26 cellular contexts compared by ENCODE assay signal in genomic region chr3:13781417-13781816, GRCh38.
"Had no signal": no experiment of that assay in that cellular context is flagged by ENCODE, and none has a peak within 500 bp of the region (broad histone marks: within the 10 kb centered on the region; RNA-seq: fewer than 3 reads in every experiment).

No MANE protein-coding gene starts in this region.

- H3K4me1 ChIP-seq: pancreas, prostate gland, testis, thyroid gland, transverse colon, upper lobe of left lung, vagina had no signal

- H3K27ac ChIP-seq: left ventricle myocardium inferior, pancreas, prostate gland, skin epidermis, stomach, testis, thyroid gland, transverse colon, upper lobe of left lung, vagina had no signal

- FAIRE-seq: pancreas had no signal

- H3K4me3 Mint-ChIP-seq: mesothelial cell of epicardium; naive B cell; natural killer cell; nephron progenitor cell; stimulated activated naive B cell treated with anti-CD40 and anti-IgM and Interleukin-4, amounts not matched to agents 10 μg/mL and 1 μg/mL and 100 μg/mL, for 72 hours had no signal

- ATAC-seq: natural killer cell; pancreas; sciatic nerve; stimulated activated naive CD8-positive, alpha-beta T cell treated with anti-CD3 and anti-CD28 coated beads, Interleukin-15, Interleukin-2, amounts not matched to agents 100 U/mL and 50 U/mL, for 24 hours had no signal

- DNase-seq: left ventricle myocardium inferior; mesendoderm; naive B cell; natural killer cell; nephron progenitor cell; pancreas; posterior cingulate gyrus; retina; right cardiac atrium; stimulated activated CD4-positive, alpha-beta T cell treated with anti-CD3 and anti-CD28 coated beads, Interleukin-12 subunit alpha, Interleukin-12 subunit beta, amount 100 ng/mL, for 4 hours; stimulated activated CD4-positive, alpha-beta T cell treated with anti-CD3 and anti-CD28 coated beads, Interleukin-15, amount 100 ng/mL, for 24 hours; stimulated activated CD4-positive, alpha-beta T cell treated with anti-CD3 and anti-CD28 coated beads, Interleukin-2, amount 100 ng/mL, for 24 hours; stimulated activated CD4-positive, alpha-beta T cell treated with anti-CD3 and anti-CD28 coated beads, Interleukin-4, amount 100 ng/mL, for 1 hour; stimulated activated naive B cell treated with anti-CD40 and anti-IgM and Interleukin-4, amounts not matched to agents 10 μg/mL and 1 μg/mL and 100 μg/mL, for 72 hours; stimulated activated naive CD8-positive, alpha-beta T cell treated with anti-CD3 and anti-CD28 coated beads, Interleukin-15, Interleukin-2, amounts not matched to agents 100 U/mL and 50 U/mL, for 24 hours; stomach; testis; thyroid gland; transverse colon had no signal

- H3K36me3 ChIP-seq: left ventricle myocardium inferior, pancreas, prostate gland, stomach, thyroid gland, transverse colon, upper lobe of left lung, vagina had no signal

- H3K36me3 Mint-ChIP-seq: mesothelial cell of epicardium; naive B cell; natural killer cell; stimulated activated naive B cell treated with anti-CD40 and anti-IgM and Interleukin-4, amounts not matched to agents 10 μg/mL and 1 μg/mL and 100 μg/mL, for 72 hours had no signal

- H3K27ac Mint-ChIP-seq: mesothelial cell of epicardium; naive B cell; natural killer cell; nephron progenitor cell; stimulated activated naive B cell treated with anti-CD40 and anti-IgM and Interleukin-4, amounts not matched to agents 10 μg/mL and 1 μg/mL and 100 μg/mL, for 72 hours had no signal

- H3K4me1 Mint-ChIP-seq: mesothelial cell of epicardium had no signal

- H3K27me3 ChIP-seq: pancreas, testis, thyroid gland, upper lobe of left lung, vagina had no signal

- H3K9me3 ChIP-seq: left ventricle myocardium inferior, pancreas, prostate gland, stomach, testis, thyroid gland, transverse colon, upper lobe of left lung, vagina had no signal

- H3K4me3 ChIP-seq: left ventricle myocardium inferior, lung, pancreas, prostate gland, skin epidermis, stomach, testis, thyroid gland, transverse colon, upper lobe of left lung, vagina had no signal

- H3K9me3 Mint-ChIP-seq: mesothelial cell of epicardium; naive B cell; natural killer cell; nephron progenitor cell; stimulated activated naive B cell treated with anti-CD40 and anti-IgM and Interleukin-4, amounts not matched to agents 10 μg/mL and 1 μg/mL and 100 μg/mL, for 72 hours had no signal
